1 cellular context compared by ENCODE assay signal in the genomic region with DNA sequence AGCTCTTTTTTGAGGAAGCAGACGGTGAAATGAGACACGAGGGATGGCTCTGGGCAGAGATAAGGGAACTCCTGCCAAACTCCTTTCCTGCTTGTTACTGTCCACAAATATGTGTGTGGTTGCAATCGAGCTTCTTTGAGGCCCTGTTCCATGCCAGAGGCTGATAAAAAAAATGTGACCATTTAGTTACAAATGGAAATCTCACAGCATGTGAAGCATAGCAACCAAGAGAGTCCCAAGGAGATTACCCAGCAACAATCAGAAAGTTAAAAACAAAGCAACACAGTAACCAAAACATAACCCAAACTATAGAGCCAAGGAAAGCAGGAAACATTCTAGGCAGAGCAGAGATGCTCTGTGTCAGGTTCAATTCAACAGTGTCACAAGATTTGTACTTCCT.
TF ChIP-seq lines count a peak whose summit lies in the region.

No MANE protein-coding gene starts in this region.

TF ChIP-seq in H1, 55 proteins besides CTCF, POLR2A, EP300 and RAD21:
- TF ChIP-seq FOSL1 (IDR thresholded peaks at IDR 0.05; ENCODE audit: insufficient read depth, low read depth, low read length) (no peak), JUN (IDR thresholded peaks at IDR 0.05; ENCODE audit: low read depth, low read length) (no peak), CBX5 (IDR thresholded peaks at IDR 0.05; ENCODE audit: low read depth, low read length) (no peak), BRCA1 (IDR thresholded peaks at IDR 0.05; ENCODE audit: low read depth, low read length) (no peak), SUZ12 (IDR thresholded peaks at IDR 0.05; ENCODE audit: low read length) (no peak), KDM4A (IDR thresholded peaks at IDR 0.05; ENCODE audit: low read depth, low read length, severe bottlenecking) (no peak), PHF8 (conservative IDR thresholded peaks at IDR 0.05; ENCODE audit: low read depth, low read length) (no peak), SIN3A (conservative IDR thresholded peaks at IDR 0.05 in 1 of 2, IDR thresholded peaks at IDR 0.05 in 1 of 2; ENCODE audit: low read depth in 1 of 2, low read length in 2 of 2) (no peak), BCL11A (IDR thresholded peaks at IDR 0.05; ENCODE audit: low read depth in 2 of 2, low read length in 2 of 2) (no peak), CBX8 (IDR thresholded peaks at IDR 0.05; ENCODE audit: borderline replicate concordance, low read depth, low read length) (no peak), CHD1 (IDR thresholded peaks at IDR 0.05; ENCODE audit: low read depth, low read length) (no peak), GTF2F1 (IDR thresholded peaks at IDR 0.05; ENCODE audit: borderline replicate concordance, low read depth, low read length) (no peak), SIRT6 (IDR thresholded peaks at IDR 0.05; ENCODE audit: low read length) (no peak), EZH2 (IDR thresholded peaks at IDR 0.05; ENCODE audit: low read depth, low read length, severe bottlenecking) (no peak), NRF1 (IDR thresholded peaks at IDR 0.05; ENCODE audit: low read depth, low read length) (no peak), RFX5 (IDR thresholded peaks at IDR 0.05; ENCODE audit: borderline replicate concordance, low read depth, low read length) (no peak), MAFK (IDR thresholded peaks at IDR 0.05; ENCODE audit: low read depth, low read length) (no peak)
- TF ChIP-seq, protein P1, sequence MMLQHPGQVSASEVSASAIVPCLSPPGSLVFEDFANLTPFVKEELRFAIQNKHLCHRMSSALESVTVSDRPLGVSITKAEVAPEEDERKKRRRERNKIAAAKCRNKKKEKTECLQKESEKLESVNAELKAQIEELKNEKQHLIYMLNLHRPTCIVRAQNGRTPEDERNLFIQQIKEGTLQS (IDR thresholded peaks at IDR 0.05; ENCODE audit: insufficient read depth, low read depth, low read length) = no peak
- TF ChIP-seq, protein P2, sequence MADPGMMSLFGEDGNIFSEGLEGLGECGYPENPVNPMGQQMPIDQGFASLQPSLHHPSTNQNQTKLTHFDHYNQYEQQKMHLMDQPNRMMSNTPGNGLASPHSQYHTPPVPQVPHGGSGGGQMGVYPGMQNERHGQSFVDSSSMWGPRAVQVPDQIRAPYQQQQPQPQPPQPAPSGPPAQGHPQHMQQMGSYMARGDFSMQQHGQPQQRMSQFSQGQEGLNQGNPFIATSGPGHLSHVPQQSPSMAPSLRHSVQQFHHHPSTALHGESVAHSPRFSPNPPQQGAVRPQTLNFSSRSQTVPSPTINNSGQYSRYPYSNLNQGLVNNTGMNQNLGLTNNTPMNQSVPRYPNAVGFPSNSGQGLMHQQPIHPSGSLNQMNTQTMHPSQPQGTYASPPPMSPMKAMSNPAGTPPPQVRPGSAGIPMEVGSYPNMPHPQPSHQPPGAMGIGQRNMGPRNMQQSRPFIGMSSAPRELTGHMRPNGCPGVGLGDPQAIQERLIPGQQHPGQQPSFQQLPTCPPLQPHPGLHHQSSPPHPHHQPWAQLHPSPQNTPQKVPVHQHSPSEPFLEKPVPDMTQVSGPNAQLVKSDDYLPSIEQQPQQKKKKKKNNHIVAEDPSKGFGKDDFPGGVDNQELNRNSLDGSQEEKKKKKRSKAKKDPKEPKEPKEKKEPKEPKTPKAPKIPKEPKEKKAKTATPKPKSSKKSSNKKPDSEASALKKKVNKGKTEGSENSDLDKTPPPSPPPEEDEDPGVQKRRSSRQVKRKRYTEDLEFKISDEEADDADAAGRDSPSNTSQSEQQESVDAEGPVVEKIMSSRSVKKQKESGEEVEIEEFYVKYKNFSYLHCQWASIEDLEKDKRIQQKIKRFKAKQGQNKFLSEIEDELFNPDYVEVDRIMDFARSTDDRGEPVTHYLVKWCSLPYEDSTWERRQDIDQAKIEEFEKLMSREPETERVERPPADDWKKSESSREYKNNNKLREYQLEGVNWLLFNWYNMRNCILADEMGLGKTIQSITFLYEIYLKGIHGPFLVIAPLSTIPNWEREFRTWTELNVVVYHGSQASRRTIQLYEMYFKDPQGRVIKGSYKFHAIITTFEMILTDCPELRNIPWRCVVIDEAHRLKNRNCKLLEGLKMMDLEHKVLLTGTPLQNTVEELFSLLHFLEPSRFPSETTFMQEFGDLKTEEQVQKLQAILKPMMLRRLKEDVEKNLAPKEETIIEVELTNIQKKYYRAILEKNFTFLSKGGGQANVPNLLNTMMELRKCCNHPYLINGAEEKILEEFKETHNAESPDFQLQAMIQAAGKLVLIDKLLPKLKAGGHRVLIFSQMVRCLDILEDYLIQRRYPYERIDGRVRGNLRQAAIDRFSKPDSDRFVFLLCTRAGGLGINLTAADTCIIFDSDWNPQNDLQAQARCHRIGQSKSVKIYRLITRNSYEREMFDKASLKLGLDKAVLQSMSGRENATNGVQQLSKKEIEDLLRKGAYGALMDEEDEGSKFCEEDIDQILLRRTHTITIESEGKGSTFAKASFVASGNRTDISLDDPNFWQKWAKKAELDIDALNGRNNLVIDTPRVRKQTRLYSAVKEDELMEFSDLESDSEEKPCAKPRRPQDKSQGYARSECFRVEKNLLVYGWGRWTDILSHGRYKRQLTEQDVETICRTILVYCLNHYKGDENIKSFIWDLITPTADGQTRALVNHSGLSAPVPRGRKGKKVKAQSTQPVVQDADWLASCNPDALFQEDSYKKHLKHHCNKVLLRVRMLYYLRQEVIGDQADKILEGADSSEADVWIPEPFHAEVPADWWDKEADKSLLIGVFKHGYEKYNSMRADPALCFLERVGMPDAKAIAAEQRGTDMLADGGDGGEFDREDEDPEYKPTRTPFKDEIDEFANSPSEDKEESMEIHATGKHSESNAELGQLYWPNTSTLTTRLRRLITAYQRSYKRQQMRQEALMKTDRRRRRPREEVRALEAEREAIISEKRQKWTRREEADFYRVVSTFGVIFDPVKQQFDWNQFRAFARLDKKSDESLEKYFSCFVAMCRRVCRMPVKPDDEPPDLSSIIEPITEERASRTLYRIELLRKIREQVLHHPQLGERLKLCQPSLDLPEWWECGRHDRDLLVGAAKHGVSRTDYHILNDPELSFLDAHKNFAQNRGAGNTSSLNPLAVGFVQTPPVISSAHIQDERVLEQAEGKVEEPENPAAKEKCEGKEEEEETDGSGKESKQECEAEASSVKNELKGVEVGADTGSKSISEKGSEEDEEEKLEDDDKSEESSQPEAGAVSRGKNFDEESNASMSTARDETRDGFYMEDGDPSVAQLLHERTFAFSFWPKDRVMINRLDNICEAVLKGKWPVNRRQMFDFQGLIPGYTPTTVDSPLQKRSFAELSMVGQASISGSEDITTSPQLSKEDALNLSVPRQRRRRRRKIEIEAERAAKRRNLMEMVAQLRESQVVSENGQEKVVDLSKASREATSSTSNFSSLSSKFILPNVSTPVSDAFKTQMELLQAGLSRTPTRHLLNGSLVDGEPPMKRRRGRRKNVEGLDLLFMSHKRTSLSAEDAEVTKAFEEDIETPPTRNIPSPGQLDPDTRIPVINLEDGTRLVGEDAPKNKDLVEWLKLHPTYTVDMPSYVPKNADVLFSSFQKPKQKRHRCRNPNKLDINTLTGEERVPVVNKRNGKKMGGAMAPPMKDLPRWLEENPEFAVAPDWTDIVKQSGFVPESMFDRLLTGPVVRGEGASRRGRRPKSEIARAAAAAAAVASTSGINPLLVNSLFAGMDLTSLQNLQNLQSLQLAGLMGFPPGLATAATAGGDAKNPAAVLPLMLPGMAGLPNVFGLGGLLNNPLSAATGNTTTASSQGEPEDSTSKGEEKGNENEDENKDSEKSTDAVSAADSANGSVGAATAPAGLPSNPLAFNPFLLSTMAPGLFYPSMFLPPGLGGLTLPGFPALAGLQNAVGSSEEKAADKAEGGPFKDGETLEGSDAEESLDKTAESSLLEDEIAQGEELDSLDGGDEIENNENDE (IDR thresholded peaks at IDR 0.05; ENCODE audit: insufficient replicate concordance, low read length) = no peak
